In the genomic region with DNA sequence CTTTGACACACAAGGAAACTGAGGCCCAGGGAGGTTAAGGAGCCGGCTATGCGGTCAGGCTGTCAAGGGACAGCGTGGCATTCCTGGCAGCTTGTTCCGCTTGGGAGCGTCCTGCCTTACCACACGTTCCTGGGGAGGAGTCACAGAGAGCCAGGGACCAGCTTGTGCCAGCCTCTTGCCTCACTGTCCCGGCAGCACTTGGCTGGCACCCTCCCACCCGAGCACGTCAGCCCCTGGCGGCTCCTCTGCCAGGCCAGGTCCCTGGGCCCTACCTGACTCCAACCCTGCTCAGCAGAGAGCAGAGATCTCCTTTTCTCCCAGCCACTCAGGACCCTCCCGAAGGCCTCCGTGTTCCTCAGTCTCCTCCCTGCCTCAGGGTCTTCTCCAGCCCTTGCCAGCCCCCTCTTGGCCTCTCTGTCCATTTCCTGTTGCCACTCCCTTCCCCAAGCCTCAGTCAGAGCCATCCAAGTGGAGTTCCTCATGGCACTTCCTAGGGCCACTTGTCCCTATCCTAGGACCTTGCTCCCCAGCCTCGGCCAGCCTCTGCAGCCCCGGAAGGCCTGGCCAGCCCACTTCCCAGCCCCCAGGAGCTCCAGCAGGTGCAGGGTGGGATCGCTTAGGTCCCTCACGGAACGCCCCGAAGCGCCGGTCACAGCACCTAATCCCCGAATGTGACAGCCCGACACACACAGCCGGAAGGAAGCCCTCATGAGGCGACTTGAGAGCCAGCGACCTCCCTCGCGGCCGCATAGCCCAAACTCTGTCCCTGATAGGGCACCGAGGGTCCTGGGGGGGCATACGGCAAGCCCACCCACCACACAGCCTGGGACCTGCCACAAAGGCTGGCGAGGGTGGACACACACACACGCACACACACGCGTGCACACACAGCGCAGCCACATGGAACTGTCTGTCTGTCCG, we compare ENCODE assay signal across 15 cellular contexts.
A peak's percentile ranks its signal among the peaks of the same experiment; 100 is the strongest.
DNase-seq lines count a peak whose midpoint lies in the region; ATAC-seq and TF ChIP-seq lines count a peak whose summit lies in the region.
"Had no signal": no experiment of that assay in that cellular context is flagged by ENCODE, and none has a peak within 500 bp of the region (broad histone marks: within the 10 kb centered on the region; RNA-seq: fewer than 3 reads in every experiment).

No MANE protein-coding gene starts in this region.

- peaks cover 2% of the 10 kb centered on the region for H3K36me3 Mint-ChIP-seq in activated T-cell treated with anti-CD3 and anti-CD28 coated beads, Interleukin-2, amount 50 U/mL, for 4 hours (ENCODE audit: insufficient read depth)
- H3K36me3 Mint-ChIP-seq: activated naive CD8-positive, alpha-beta T cell treated with anti-CD3 and anti-CD28 coated beads, Interleukin-2, amount 10 ng/mL, durations not matched to agents 7 days and 5 days had no signal

- no peaks in the 10 kb centered on the region for H3K27me3 Mint-ChIP-seq in activated T-cell treated with anti-CD3 and anti-CD28 coated beads, Interleukin-2, amount 50 U/mL, for 4 hours (ENCODE audit: low read depth)
- H3K27me3 Mint-ChIP-seq: activated naive CD8-positive, alpha-beta T cell treated with anti-CD3 and anti-CD28 coated beads, Interleukin-2, amount 10 ng/mL, durations not matched to agents 7 days and 5 days; CD4-positive, alpha-beta T cell had no signal

- no peak overlapping the region for H3K4me3 Mint-ChIP-seq in activated T-cell treated with anti-CD3 and anti-CD28 coated beads, Interleukin-2, amount 50 U/mL, for 4 hours
- H3K4me3 Mint-ChIP-seq: activated naive CD8-positive, alpha-beta T cell treated with anti-CD3 and anti-CD28 coated beads, Interleukin-2, amount 10 ng/mL, durations not matched to agents 7 days and 5 days; CD4-positive, alpha-beta T cell; GM23338 had no signal

- H3K9ac ChIP-seq in muscle layer of colon (ENCODE audit: low read length) = no peak overlapping the region
- H3K9ac ChIP-seq in colonic mucosa (ENCODE audit: low read depth in 2 of 2, low read length in 2 of 2) = no peak overlapping the region

- TF ChIP-seq POLR2A in breast epithelium (IDR thresholded peaks at IDR 0.05) (no peak), heart left ventricle (IDR thresholded peaks at IDR 0.05) (no peak)

- intact Hi-C loops in breast epithelium (cut with DNase I; ENCODE audit: low total_unique reads) (loop anchor here (1.0 kb wide), 1 partner anchor 50 kb away; no protein-coding TSS in a partner anchor), heart left ventricle (cut with DNase I) (loop anchor here in 1 of 10 donors (10.0 kb wide), 2 partner anchors 141 to 199 kb away; no protein-coding TSS in a partner anchor), upper lobe of right lung (cut with DNase I) (no loop called here), colonic mucosa (cut with DNase I) (no loop called here)

- WGBS in heart left ventricle, 4 donors = 65 to 78% (median 75%) methylated on average over 24 to 36 of the region's 36 CpGs

- H3K9me3 ChIP-seq in breast epithelium (no peaks in the 10 kb centered on the region), heart left ventricle (no peaks in the 10 kb centered on the region), muscle layer of colon (ENCODE audit: low read length) (no peaks in the 10 kb centered on the region), upper lobe of right lung (no peaks in the 10 kb centered on the region), colonic mucosa (no peaks in the 10 kb centered on the region)
- H3K9me3 ChIP-seq: ovary had no signal

- H3K4me1 Mint-ChIP-seq in activated T-cell treated with anti-CD3 and anti-CD28 coated beads, Interleukin-2, amount 50 U/mL, for 4 hours (ENCODE audit: low read depth) = no peaks in the 10 kb centered on the region
- H3K4me1 Mint-ChIP-seq: activated naive CD8-positive, alpha-beta T cell treated with anti-CD3 and anti-CD28 coated beads, Interleukin-2, amount 10 ng/mL, durations not matched to agents 7 days and 5 days had no signal

- peak overlapping the region; percentile 80 to 85 for H3K27ac ChIP-seq in breast epithelium
- H3K27ac ChIP-seq in heart left ventricle = peak overlapping the region in 11 of 12 donors; percentile 65 to 98 (median 90)
- peak overlapping the region; percentile 55 for H3K27ac ChIP-seq in muscle layer of colon (ENCODE audit: low read depth, low read length)
- H3K27ac ChIP-seq in upper lobe of right lung = peak overlapping the region; percentile 73
- no peak overlapping the region for H3K27ac ChIP-seq in colonic mucosa
- H3K27ac ChIP-seq: ovary had no signal

- peak; percentile 87 to 92 for DNase-seq in breast epithelium (ENCODE audit: low spot score in 2 of 2)
- peak; percentile 78 to 92 (median 84) for DNase-seq in heart left ventricle
- DNase-seq in upper lobe of right lung = peak; percentile 94
- DNase-seq in colonic mucosa = no peak
- no peak for DNase-seq in activated T-cell treated with anti-CD3 and anti-CD28 coated beads, Interleukin-2, amount 50 U/mL, for 4 hours
- DNase-seq: activated CD4-positive, CD25-positive, alpha-beta regulatory T cell; activated naive CD8-positive, alpha-beta T cell treated with anti-CD3 and anti-CD28 coated beads, Interleukin-2, amount 10 ng/mL, durations not matched to agents 7 days and 5 days; CD4-positive, alpha-beta T cell; NCI-H446 treated with DMSO at 0.1 percent for 48 hours; OCI-M1; ovary; stimulated activated CD4-positive, alpha-beta T cell treated with anti-CD3 and anti-CD28 coated beads, Interleukin-2, amount 100 ng/mL, for 24 hours had no signal

- H3K27me3 ChIP-seq in breast epithelium = peaks cover 0 to 3% of the 10 kb centered on the region in 2 donors
- H3K27me3 ChIP-seq in heart left ventricle = no peaks in the 10 kb centered on the region
- H3K27me3 ChIP-seq in muscle layer of colon (ENCODE audit: control insufficient read depth in 1 of 2, insufficient read depth in 2 of 2, low read length in 2 of 2) = no peaks in the 10 kb centered on the region
- H3K27me3 ChIP-seq in upper lobe of right lung = no peaks in the 10 kb centered on the region
- no peaks in the 10 kb centered on the region for H3K27me3 ChIP-seq in colonic mucosa
- H3K27me3 ChIP-seq: ovary had no signal

- H3K4me3 ChIP-seq in breast epithelium (no peak overlapping the region), heart left ventricle (no peak overlapping the region), muscle layer of colon (ENCODE audit: low read depth in 1 of 2, low read length in 2 of 2) (no peak overlapping the region), upper lobe of right lung (no peak overlapping the region), colonic mucosa (no peak overlapping the region)
- H3K4me3 ChIP-seq: GM23338, ovary had no signal

- H3K36me3 ChIP-seq in breast epithelium = no peaks in the 10 kb centered on the region
- H3K36me3 ChIP-seq in heart left ventricle = peaks cover 0 to 12% (median 5%) of the 10 kb centered on the region in 9 donors
- H3K36me3 ChIP-seq in muscle layer of colon (ENCODE audit: insufficient read depth, low read length) = no peaks in the 10 kb centered on the region
- peaks cover 8% of the 10 kb centered on the region for H3K36me3 ChIP-seq in upper lobe of right lung
- no peaks in the 10 kb centered on the region for H3K36me3 ChIP-seq in colonic mucosa
- H3K36me3 ChIP-seq: ovary had no signal

- no peaks in the 10 kb centered on the region for H3K9me3 Mint-ChIP-seq in activated T-cell treated with anti-CD3 and anti-CD28 coated beads, Interleukin-2, amount 50 U/mL, for 4 hours
- H3K9me3 Mint-ChIP-seq: activated naive CD8-positive, alpha-beta T cell treated with anti-CD3 and anti-CD28 coated beads, Interleukin-2, amount 10 ng/mL, durations not matched to agents 7 days and 5 days; CD4-positive, alpha-beta T cell; GM23338 had no signal

- H3K4me1 ChIP-seq in breast epithelium = peaks cover 0 to 17% of the 10 kb centered on the region in 2 donors
- peaks cover 7 to 87% (median 56%) of the 10 kb centered on the region in 12 donors for H3K4me1 ChIP-seq in heart left ventricle
- peaks cover 78% of the 10 kb centered on the region for H3K4me1 ChIP-seq in muscle layer of colon (ENCODE audit: insufficient read depth, low read length)
- H3K4me1 ChIP-seq in upper lobe of right lung = peaks cover 70% of the 10 kb centered on the region
- H3K4me1 ChIP-seq in colonic mucosa = no peaks in the 10 kb centered on the region

- TF ChIP-seq CTCF in breast epithelium (IDR thresholded peaks at IDR 0.05) = peak in 1 of 3 donors; percentile 5
- no peak for TF ChIP-seq CTCF in heart left ventricle (IDR thresholded peaks at IDR 0.05)
- TF ChIP-seq CTCF in upper lobe of right lung (IDR thresholded peaks at IDR 0.05) = no peak
- no peak for TF ChIP-seq CTCF in colonic mucosa (IDR thresholded peaks at IDR 0.05)

- peak; percentile 69 to 85 (median 79) for ATAC-seq in heart left ventricle
- ATAC-seq in upper lobe of right lung = peak; percentile 83
- no peak for ATAC-seq in GM18858 (IDR thresholded peaks at IDR 0.05; ENCODE audit: unreplicated experiment)
- ATAC-seq in activated T-cell treated with anti-CD3 and anti-CD28 coated beads, Interleukin-2, amount 50 U/mL, for 4 hours = no peak
- ATAC-seq: GM23338 had no signal

Comparison
In these comparisons a context has a peak if more than half of its experiments do, and no peak if none do; other contexts are left out.
1. DNase-seq: peak in breast epithelium (2 of 2), heart left ventricle (5 of 5) and upper lobe of right lung (single experiment); none in colonic mucosa (single experiment) and activated T-cell treated with anti-CD3 and anti-CD28 coated beads, Interleukin-2, amount 50 U/mL, for 4 hours (single experiment).
2. ATAC-seq: peak in heart left ventricle (4 of 4) and upper lobe of right lung (single experiment); none in GM18858 (single experiment) and activated T-cell treated with anti-CD3 and anti-CD28 coated beads, Interleukin-2, amount 50 U/mL, for 4 hours (0 of 2).